8 cellular contexts compared by ENCODE assay signal in the genomic region with DNA sequence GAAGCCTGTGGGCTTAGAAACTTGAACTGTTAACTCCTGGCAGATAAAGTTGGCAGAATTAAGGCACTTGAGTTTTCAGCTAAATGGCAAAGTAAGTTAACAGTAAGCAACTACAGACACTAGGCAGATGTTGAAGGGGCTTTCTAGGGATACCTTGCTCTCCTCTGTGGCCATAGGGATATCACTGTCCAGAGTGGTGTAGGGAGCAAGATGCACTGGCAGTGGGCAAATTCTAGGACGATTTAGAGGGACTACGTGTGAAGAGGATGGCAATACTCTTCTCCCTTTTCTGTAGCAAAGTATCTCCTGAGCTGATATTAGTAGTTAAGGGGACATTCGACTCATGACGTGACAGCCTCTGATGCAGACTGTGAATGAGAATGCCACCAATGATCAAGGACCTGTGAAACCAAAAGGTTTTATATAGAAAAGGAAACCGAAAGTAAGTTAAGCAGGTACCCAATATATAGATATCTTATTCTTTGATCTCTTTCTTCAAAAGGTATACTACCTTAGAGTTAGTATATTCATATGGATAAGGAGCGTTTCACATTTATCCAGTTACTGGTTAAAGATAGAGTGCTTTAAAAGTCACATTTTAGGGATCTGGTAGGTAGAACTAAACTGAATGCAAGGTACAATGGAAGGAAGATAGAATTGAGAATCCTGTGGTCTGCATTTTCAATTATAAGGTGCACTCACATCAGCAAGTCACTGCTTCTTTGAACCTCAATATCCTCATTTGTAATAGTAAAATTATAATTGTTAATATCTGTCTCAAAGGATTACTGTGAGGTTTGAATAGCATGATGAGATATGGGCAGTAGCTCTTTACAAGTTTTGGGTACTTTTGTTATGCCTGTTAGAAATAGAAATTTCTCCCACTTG.
A peak's percentile ranks its signal among the peaks of the same experiment; 100 is the strongest.
DNase-seq lines count a peak whose midpoint lies in the region; ATAC-seq lines count a peak whose summit lies in the region.
"Had no signal": no experiment of that assay in that cellular context is flagged by ENCODE, and none has a peak within 500 bp of the region (broad histone marks: within the 10 kb centered on the region; RNA-seq: fewer than 3 reads in every experiment).

No MANE protein-coding gene starts in this region.

- DNase-seq in Jurkat, Clone E6-1 (ENCODE audit: low read depth, low spot score): peak; percentile 19
- DNase-seq in left colon (no peak), cerebellum (ENCODE audit: low spot score) (no peak), SKM-1 (lab: John Stamatoyannopoulos, UW; ENCODE audit: unreplicated experiment) (no peak)
- DNase-seq in activated CD4-positive, alpha-beta T cell treated with anti-CD3 and anti-CD28 coated beads, Interleukin-2, amount 50 U/mL, for 48 hours: no peak
- DNase-seq: lower lobe of right lung had no signal

- peak overlapping the region; percentile 20 for H3K4me3 ChIP-seq in Jurkat, Clone E6-1 (ENCODE audit: low read length)
- H3K4me3 ChIP-seq: lower lobe of right lung had no signal

- peak; percentile 86 for ATAC-seq in GM18520 (IDR thresholded peaks at IDR 0.05; ENCODE audit: unreplicated experiment)
- peak; percentile 84 for ATAC-seq in GM21737 (IDR thresholded peaks at IDR 0.05; ENCODE audit: unreplicated experiment)
- peak; percentile 74 for ATAC-seq in left colon

- intact Hi-C loops in left colon (cut with DNase I, micrococcal nuclease): no loop called here
